In the genomic region with DNA sequence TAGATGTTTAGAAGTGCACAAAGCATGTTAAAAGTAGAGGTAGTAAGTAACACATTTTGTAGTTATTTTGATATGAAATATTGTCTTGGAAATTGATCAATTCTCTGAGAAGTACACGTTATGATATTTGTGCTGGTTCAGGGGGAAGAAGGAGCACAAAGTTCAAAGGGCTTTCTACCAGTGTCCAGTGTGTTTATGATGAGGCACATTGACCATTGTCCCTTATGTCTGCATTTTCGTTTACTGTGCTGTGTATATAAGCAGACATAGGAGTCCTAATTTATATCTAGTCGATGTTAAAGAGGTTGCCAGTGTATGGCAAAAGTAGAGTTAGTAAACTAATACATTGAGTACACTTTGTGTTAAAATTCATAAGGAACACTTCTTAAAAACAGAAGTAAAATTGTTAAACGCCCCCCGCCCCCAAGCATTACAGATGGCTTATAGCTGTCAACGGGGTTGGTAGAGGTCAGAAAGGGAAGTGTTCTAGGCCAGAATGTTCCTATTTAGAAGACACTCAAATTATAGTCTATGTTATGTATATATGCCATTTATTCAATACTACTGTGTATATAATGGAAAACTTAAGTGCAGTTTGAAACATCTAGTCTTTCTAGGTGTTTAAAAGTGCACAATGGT, we compare ENCODE assay signal across 1 cellular context.
TF ChIP-seq lines count a peak whose summit lies in the region.

No MANE protein-coding gene starts in this region.

TF ChIP-seq in K562, 482 proteins besides CTCF, POLR2A, EP300 and RAD21:
- TF ChIP-seq, protein P1, sequence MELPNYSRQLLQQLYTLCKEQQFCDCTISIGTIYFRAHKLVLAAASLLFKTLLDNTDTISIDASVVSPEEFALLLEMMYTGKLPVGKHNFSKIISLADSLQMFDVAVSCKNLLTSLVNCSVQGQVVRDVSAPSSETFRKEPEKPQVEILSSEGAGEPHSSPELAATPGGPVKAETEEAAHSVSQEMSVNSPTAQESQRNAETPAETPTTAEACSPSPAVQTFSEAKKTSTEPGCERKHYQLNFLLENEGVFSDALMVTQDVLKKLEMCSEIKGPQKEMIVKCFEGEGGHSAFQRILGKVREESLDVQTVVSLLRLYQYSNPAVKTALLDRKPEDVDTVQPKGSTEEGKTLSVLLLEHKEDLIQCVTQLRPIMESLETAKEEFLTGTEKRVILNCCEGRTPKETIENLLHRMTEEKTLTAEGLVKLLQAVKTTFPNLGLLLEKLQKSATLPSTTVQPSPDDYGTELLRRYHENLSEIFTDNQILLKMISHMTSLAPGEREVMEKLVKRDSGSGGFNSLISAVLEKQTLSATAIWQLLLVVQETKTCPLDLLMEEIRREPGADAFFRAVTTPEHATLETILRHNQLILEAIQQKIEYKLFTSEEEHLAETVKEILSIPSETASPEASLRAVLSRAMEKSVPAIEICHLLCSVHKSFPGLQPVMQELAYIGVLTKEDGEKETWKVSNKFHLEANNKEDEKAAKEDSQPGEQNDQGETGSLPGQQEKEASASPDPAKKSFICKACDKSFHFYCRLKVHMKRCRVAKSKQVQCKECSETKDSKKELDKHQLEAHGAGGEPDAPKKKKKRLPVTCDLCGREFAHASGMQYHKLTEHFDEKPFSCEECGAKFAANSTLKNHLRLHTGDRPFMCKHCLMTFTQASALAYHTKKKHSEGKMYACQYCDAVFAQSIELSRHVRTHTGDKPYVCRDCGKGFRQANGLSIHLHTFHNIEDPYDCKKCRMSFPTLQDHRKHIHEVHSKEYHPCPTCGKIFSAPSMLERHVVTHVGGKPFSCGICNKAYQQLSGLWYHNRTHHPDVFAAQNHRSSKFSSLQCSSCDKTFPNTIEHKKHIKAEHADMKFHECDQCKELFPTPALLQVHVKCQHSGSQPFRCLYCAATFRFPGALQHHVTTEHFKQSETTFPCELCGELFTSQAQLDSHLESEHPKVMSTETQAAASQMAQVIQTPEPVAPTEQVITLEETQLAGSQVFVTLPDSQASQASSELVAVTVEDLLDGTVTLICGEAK (IDR thresholded peaks at IDR 0.05): peak; percentile 4; the same call in 1 of the 2 replicates
- TF ChIP-seq, protein P1 (CRISPR knock-in tag; IDR thresholded peaks at IDR 0.05): no peak
- TF ChIP-seq, protein P2, sequence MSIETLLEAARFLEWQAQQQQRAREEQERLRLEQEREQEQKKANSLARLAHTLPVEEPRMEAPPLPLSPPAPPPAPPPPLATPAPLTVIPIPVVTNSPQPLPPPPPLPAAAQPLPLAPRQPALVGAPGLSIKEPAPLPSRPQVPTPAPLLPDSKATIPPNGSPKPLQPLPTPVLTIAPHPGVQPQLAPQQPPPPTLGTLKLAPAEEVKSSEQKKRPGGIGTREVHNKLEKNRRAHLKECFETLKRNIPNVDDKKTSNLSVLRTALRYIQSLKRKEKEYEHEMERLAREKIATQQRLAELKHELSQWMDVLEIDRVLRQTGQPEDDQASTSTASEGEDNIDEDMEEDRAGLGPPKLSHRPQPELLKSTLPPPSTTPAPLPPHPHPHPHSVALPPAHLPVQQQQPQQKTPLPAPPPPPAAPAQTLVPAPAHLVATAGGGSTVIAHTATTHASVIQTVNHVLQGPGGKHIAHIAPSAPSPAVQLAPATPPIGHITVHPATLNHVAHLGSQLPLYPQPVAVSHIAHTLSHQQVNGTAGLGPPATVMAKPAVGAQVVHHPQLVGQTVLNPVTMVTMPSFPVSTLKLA (conservative IDR thresholded peaks at IDR 0.05): 0 out of 4 replicates have a peak, but pooled peaks of 1 of the 2 experiments have one; percentile 18
- TF ChIP-seq, protein P3, sequence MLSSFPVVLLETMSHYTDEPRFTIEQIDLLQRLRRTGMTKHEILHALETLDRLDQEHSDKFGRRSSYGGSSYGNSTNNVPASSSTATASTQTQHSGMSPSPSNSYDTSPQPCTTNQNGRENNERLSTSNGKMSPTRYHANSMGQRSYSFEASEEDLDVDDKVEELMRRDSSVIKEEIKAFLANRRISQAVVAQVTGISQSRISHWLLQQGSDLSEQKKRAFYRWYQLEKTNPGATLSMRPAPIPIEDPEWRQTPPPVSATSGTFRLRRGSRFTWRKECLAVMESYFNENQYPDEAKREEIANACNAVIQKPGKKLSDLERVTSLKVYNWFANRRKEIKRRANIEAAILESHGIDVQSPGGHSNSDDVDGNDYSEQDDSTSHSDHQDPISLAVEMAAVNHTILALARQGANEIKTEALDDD (IDR thresholded peaks at IDR 0.05): no peak
- TF ChIP-seq XRCC3 (IDR thresholded peaks at IDR 0.05): 0 out of 2 replicates have a peak, but pooled peaks have one; percentile 42
- no peak for TF ChIP-seq HNRNPLL (IDR thresholded peaks at IDR 0.05; ENCODE audit: low read depth, low read length, poor library complexity, severe bottlenecking)
- TF ChIP-seq ARHGAP35 (IDR thresholded peaks at IDR 0.05; ENCODE audit: partially characterized antibody): no peak
- TF ChIP-seq ZNF212 (CRISPR knock-in tag; IDR thresholded peaks at IDR 0.05): no peak
- no peak for TF ChIP-seq KLF6 (CRISPR knock-in tag; IDR thresholded peaks at IDR 0.05; ENCODE audit: borderline replicate concordance)
- TF ChIP-seq ETV5 (CRISPR knock-in tag; IDR thresholded peaks at IDR 0.05; ENCODE audit: low read depth): no peak
- TF ChIP-seq MEIS2 (IDR thresholded peaks at IDR 0.05; ENCODE audit: partially characterized antibody): peak; percentile 33
- TF ChIP-seq RB1 (IDR thresholded peaks at IDR 0.05; ENCODE audit: low read depth): no peak
- no peak; the same call in 1 of the 2 replicates for TF ChIP-seq SMARCC2 (IDR thresholded peaks at IDR 0.05; ENCODE audit: low read depth)
- no peak for TF ChIP-seq ZNF197 (CRISPR knock-in tag; IDR thresholded peaks at IDR 0.05; ENCODE audit: low read depth)
- TF ChIP-seq NR2C1 (IDR thresholded peaks at IDR 0.05): peak; percentile 31; the same call in 1 of the 2 replicates
- TF ChIP-seq NR2C1 (tag; IDR thresholded peaks at IDR 0.05): no peak
- TF ChIP-seq, protein P4, sequence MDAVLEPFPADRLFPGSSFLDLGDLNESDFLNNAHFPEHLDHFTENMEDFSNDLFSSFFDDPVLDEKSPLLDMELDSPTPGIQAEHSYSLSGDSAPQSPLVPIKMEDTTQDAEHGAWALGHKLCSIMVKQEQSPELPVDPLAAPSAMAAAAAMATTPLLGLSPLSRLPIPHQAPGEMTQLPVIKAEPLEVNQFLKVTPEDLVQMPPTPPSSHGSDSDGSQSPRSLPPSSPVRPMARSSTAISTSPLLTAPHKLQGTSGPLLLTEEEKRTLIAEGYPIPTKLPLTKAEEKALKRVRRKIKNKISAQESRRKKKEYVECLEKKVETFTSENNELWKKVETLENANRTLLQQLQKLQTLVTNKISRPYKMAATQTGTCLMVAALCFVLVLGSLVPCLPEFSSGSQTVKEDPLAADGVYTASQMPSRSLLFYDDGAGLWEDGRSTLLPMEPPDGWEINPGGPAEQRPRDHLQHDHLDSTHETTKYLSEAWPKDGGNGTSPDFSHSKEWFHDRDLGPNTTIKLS (IDR thresholded peaks at IDR 0.05; ENCODE audit: borderline replicate concordance, low read depth): 0 out of 2 replicates have a peak, but pooled peaks have one; percentile 4
- TF ChIP-seq, protein P5, sequence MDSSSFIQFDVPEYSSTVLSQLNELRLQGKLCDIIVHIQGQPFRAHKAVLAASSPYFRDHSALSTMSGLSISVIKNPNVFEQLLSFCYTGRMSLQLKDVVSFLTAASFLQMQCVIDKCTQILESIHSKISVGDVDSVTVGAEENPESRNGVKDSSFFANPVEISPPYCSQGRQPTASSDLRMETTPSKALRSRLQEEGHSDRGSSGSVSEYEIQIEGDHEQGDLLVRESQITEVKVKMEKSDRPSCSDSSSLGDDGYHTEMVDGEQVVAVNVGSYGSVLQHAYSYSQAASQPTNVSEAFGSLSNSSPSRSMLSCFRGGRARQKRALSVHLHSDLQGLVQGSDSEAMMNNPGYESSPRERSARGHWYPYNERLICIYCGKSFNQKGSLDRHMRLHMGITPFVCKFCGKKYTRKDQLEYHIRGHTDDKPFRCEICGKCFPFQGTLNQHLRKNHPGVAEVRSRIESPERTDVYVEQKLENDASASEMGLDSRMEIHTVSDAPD (CRISPR knock-in tag; IDR thresholded peaks at IDR 0.05): no peak
